9 cellular contexts compared by ENCODE assay signal in genomic region chr2:9336534-9337354, GRCh38.
A peak's percentile ranks its signal among the peaks of the same experiment; 100 is the strongest.
DNase-seq lines count a peak whose midpoint lies in the region; ATAC-seq, FAIRE-seq and TF ChIP-seq lines count a peak whose summit lies in the region.
"Had no signal": no experiment of that assay in that cellular context is flagged by ENCODE, and none has a peak within 500 bp of the region (broad histone marks: within the 10 kb centered on the region; RNA-seq: fewer than 3 reads in every experiment).

No MANE protein-coding gene starts in this region.

- no peaks in the 10 kb centered on the region for H3K9me3 Mint-ChIP-seq in osteocyte (ENCODE audit: unreplicated experiment)
- no peaks in the 10 kb centered on the region for H3K9me3 Mint-ChIP-seq in activated naive CD4-positive, alpha-beta T cell treated with anti-CD3 and anti-CD28 coated beads, Interleukin-2, amount 50 U/mL, for 72 hours

- no peaks in the 10 kb centered on the region for H3K36me3 ChIP-seq in colonic mucosa
- no peaks in the 10 kb centered on the region for H3K36me3 ChIP-seq in effector memory CD4-positive, alpha-beta T cell (ENCODE audit: control insufficient read depth, insufficient read depth, low read length)

- intact Hi-C loops in colonic mucosa (cut with DNase I), result loop anchor here (10.0 kb wide), 1 partner anchor 132 kb away; the partner anchor contains the start of gene ASAP2

- no peak overlapping the region for H3K4me3 Mint-ChIP-seq in osteocyte (ENCODE audit: unreplicated experiment)

- no peak overlapping the region for H3K4me3 ChIP-seq in colonic mucosa
- no peak overlapping the region for H3K4me3 ChIP-seq in effector memory CD4-positive, alpha-beta T cell (ENCODE audit: insufficient read depth, low read depth, low read length, poor library complexity, severe bottlenecking)

- peak; percentile 24 for DNase-seq in H54 (ENCODE audit: insufficient read length, low spot score)
- DNase-seq in NCI-H460 (ENCODE audit: extremely low read depth, low read depth), result peak; percentile 7
- DNase-seq in colonic mucosa, result peak; percentile 95
- no peak for DNase-seq in osteocyte (ENCODE audit: extremely low spot score, unreplicated experiment)
- DNase-seq in effector memory CD4-positive, alpha-beta T cell, result no peak
- DNase-seq in activated effector memory CD4-positive, alpha-beta T cell treated with Interleukin-2 at 50 U/mL for 16 hours, result no peak
- DNase-seq in stimulated activated CD8-positive, alpha-beta memory T cell treated with anti-CD3 and anti-CD28 coated beads, Interleukin-4, amount 100 ng/mL, for 48 hours, result no peak
- DNase-seq in activated naive CD4-positive, alpha-beta T cell treated with anti-CD3 and anti-CD28 coated beads, Interleukin-2, amount 50 U/mL, for 72 hours (ENCODE audit: low spot score in 2 of 2), result no peak

- H3K9me3 ChIP-seq in colonic mucosa, result no peaks in the 10 kb centered on the region
- no peaks in the 10 kb centered on the region for H3K9me3 ChIP-seq in effector memory CD4-positive, alpha-beta T cell (ENCODE audit: control insufficient read depth, low read length)

- peaks cover 32% of the 10 kb centered on the region for H3K4me1 Mint-ChIP-seq in osteocyte (ENCODE audit: unreplicated experiment)

- FAIRE-seq in H54 (lab: Jason Lieb, UNC), result peak; percentile 41

- peak overlapping the region; percentile 81 for H3K27ac ChIP-seq in colonic mucosa
- H3K27ac ChIP-seq in effector memory CD4-positive, alpha-beta T cell (ENCODE audit: insufficient read depth, low read length, poor library complexity, severe bottlenecking), result no peak overlapping the region

- no peak for ATAC-seq in activated naive CD4-positive, alpha-beta T cell treated with anti-CD3 and anti-CD28 coated beads, Interleukin-2, amount 50 U/mL, for 72 hours

- H3K27me3 ChIP-seq in colonic mucosa, result no peaks in the 10 kb centered on the region
- no peaks in the 10 kb centered on the region for H3K27me3 ChIP-seq in effector memory CD4-positive, alpha-beta T cell (replicated peaks; ENCODE audit: control insufficient read depth, insufficient read depth, low read length, poor library complexity, severe bottlenecking)

- peaks cover 51% of the 10 kb centered on the region for H3K36me3 Mint-ChIP-seq in osteocyte (ENCODE audit: unreplicated experiment)
- no peaks in the 10 kb centered on the region for H3K36me3 Mint-ChIP-seq in activated naive CD4-positive, alpha-beta T cell treated with anti-CD3 and anti-CD28 coated beads, Interleukin-2, amount 50 U/mL, for 72 hours
- H3K36me3 Mint-ChIP-seq: IgD-negative memory B cell had no signal

- H3K4me1 ChIP-seq in colonic mucosa, result peaks cover 13% of the 10 kb centered on the region
- no peaks in the 10 kb centered on the region for H3K4me1 ChIP-seq in effector memory CD4-positive, alpha-beta T cell (ENCODE audit: control insufficient read depth, insufficient read depth, low read length, poor library complexity, severe bottlenecking)

- no peaks in the 10 kb centered on the region for H3K27me3 Mint-ChIP-seq in osteocyte (ENCODE audit: unreplicated experiment)
- H3K27me3 Mint-ChIP-seq: IgD-negative memory B cell had no signal

- no peak for TF ChIP-seq POLR2A in H54 (IDR thresholded peaks at IDR 0.05; ENCODE audit: low read depth, low read length)

- no peak for TF ChIP-seq CTCF in colonic mucosa (IDR thresholded peaks at IDR 0.05)
- TF ChIP-seq CTCF in osteocyte (IDR thresholded peaks at IDR 0.05), result no peak

- peak overlapping the region; percentile 69 for H3K27ac Mint-ChIP-seq in osteocyte (ENCODE audit: unreplicated experiment)
- no peak overlapping the region for H3K27ac Mint-ChIP-seq in activated naive CD4-positive, alpha-beta T cell treated with anti-CD3 and anti-CD28 coated beads, Interleukin-2, amount 50 U/mL, for 72 hours

- peak overlapping the region in 1 of 2 donors; percentile 69 for H3K9ac ChIP-seq in colonic mucosa (ENCODE audit: low read depth in 2 of 2, low read length in 2 of 2)

Comparison
In these comparisons a context has a peak if more than half of its experiments do, and no peak if none do; other contexts are left out.
1. DNase-seq: peak in H54 (single experiment), NCI-H460 (single experiment) and colonic mucosa (single experiment); none in osteocyte (single experiment), effector memory CD4-positive, alpha-beta T cell (0 of 3), activated effector memory CD4-positive, alpha-beta T cell treated with Interleukin-2 at 50 U/mL for 16 hours (single experiment), stimulated activated CD8-positive, alpha-beta memory T cell treated with anti-CD3 and anti-CD28 coated beads, Interleukin-4, amount 100 ng/mL, for 48 hours (single experiment) and activated naive CD4-positive, alpha-beta T cell treated with anti-CD3 and anti-CD28 coated beads, Interleukin-2, amount 50 U/mL, for 72 hours (0 of 2).